Comparison of ENCODE assay signal across 8 cellular contexts in genomic region chr5:80125022-80125961, GRCh38.
DNase-seq lines count a peak whose midpoint lies in the region; ATAC-seq lines count a peak whose summit lies in the region.

No MANE protein-coding gene starts in this region.

- ATAC-seq in activated CD8-positive, alpha-beta memory T cell treated with anti-CD3 and anti-CD28 coated beads, Interleukin-2, amount 10 ng/mL, durations not matched to agents 7 days and 5 days = no peak
- ATAC-seq in HG02759 (IDR thresholded peaks at IDR 0.05; ENCODE audit: unreplicated experiment) = peak; percentile 73

- H3K36me3 ChIP-seq in skeletal muscle satellite cell (ENCODE audit: insufficient read depth, low read length) = no peaks in the 10 kb centered on the region

- no peaks in the 10 kb centered on the region for H3K9me3 ChIP-seq in skeletal muscle satellite cell (replicated peaks; ENCODE audit: low read length)

- peak overlapping the region; percentile 37 for H3K4me3 Mint-ChIP-seq in activated CD8-positive, alpha-beta memory T cell treated with anti-CD3 and anti-CD28 coated beads, Interleukin-2, amount 10 ng/mL, durations not matched to agents 7 days and 5 days

- peaks cover 15% of the 10 kb centered on the region for H3K4me1 ChIP-seq in skeletal muscle satellite cell (ENCODE audit: control insufficient read depth, insufficient read depth, low read length)

- H3K27me3 ChIP-seq in skeletal muscle satellite cell (ENCODE audit: control insufficient read depth, insufficient read depth, low read length) = no peaks in the 10 kb centered on the region

- H3K27ac Mint-ChIP-seq in activated CD8-positive, alpha-beta memory T cell treated with anti-CD3 and anti-CD28 coated beads, Interleukin-2, amount 10 ng/mL, durations not matched to agents 7 days and 5 days = peak overlapping the region; percentile 77

- H3K4me2 ChIP-seq in skeletal muscle satellite cell (ENCODE audit: low read length) = peak overlapping the region; percentile 3

- CTCF ChIA-PET in activated CD8-positive, alpha-beta memory T cell treated with anti-CD3 and anti-CD28 coated beads, Interleukin-2, amount 10 ng/mL, durations not matched to agents 7 days and 5 days (lab: Charles Lee) = interaction anchor here (0.6 to 3.5 kb wide), 12 partner anchors 8 to 241 kb away, joined by 3 to 23 read pairs (median 4); no protein-coding TSS in a partner anchor

- H3K36me3 Mint-ChIP-seq in activated CD8-positive, alpha-beta memory T cell treated with anti-CD3 and anti-CD28 coated beads, Interleukin-2, amount 10 ng/mL, durations not matched to agents 7 days and 5 days = peaks cover 15% of the 10 kb centered on the region

- no peaks in the 10 kb centered on the region for H3K27me3 Mint-ChIP-seq in activated CD8-positive, alpha-beta memory T cell treated with anti-CD3 and anti-CD28 coated beads, Interleukin-2, amount 10 ng/mL, durations not matched to agents 7 days and 5 days

- DNase-seq in activated CD8-positive, alpha-beta memory T cell treated with anti-CD3 and anti-CD28 coated beads, Interleukin-2, amount 10 ng/mL, durations not matched to agents 7 days and 5 days = no peak
- no peak for DNase-seq in activated CD8-positive, alpha-beta memory T cell treated with anti-CD3 and anti-CD28 coated beads, Interleukin-2, amount 50 U/mL, for 48 hours
- DNase-seq in RPMI8226 = peak; percentile 49
- no peak for DNase-seq in activated CD4-positive, CD25-positive, alpha-beta regulatory T cell (lab: John Stamatoyannopoulos, UW)
- no peak for DNase-seq in hippocampal formation (lab: John Stamatoyannopoulos, UW)
- DNase-seq in NCI-H526 treated with DMSO at 0.1 percent for 48 hours (lab: John Stamatoyannopoulos, UW) = no peak

- no peak overlapping the region for H3K9ac ChIP-seq in skeletal muscle satellite cell (ENCODE audit: low read depth, low read length)

- no peak overlapping the region for H3K4me3 ChIP-seq in skeletal muscle satellite cell (ENCODE audit: low read length)

- H3K9me3 Mint-ChIP-seq in activated CD8-positive, alpha-beta memory T cell treated with anti-CD3 and anti-CD28 coated beads, Interleukin-2, amount 10 ng/mL, durations not matched to agents 7 days and 5 days (ENCODE audit: low read depth) = peaks cover 3% of the 10 kb centered on the region

- peaks cover 32% of the 10 kb centered on the region for H3K4me1 Mint-ChIP-seq in activated CD8-positive, alpha-beta memory T cell treated with anti-CD3 and anti-CD28 coated beads, Interleukin-2, amount 10 ng/mL, durations not matched to agents 7 days and 5 days
